In the genomic region with DNA sequence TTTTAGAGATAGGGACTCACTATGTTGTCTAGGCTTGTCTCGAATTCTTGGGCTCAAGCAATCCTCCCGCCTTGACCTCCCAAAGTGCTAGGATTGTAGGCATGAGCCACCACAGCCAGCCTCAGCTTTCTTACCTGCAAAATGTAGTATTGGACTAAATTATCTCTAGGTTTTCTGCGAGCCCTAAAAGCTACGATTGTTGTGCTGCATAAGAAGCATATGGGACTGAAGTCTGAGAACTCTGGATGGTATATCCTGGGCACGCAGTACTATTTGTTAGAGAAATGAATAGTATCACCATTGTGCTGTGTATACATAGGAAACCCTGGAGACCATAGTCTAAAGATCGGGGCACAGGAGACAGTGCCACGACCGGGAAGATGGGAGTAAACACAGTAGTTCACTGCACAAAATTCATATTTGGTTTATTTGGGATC, we compare ENCODE assay signal across 17 cellular contexts.
DNase-seq lines count a peak whose midpoint lies in the region; ATAC-seq and TF ChIP-seq lines count a peak whose summit lies in the region.
"Had no signal": no experiment of that assay in that cellular context is flagged by ENCODE, and none has a peak within 500 bp of the region (broad histone marks: within the 10 kb centered on the region; RNA-seq: fewer than 3 reads in every experiment).

No MANE protein-coding gene starts in this region.

- H3K27ac ChIP-seq in left ventricle myocardium inferior (replicated peaks), result peak overlapping the region; percentile 86
- peak overlapping the region; percentile 43 for H3K27ac ChIP-seq in SU-DHL-6 (ENCODE audit: low read depth, low read length)
- H3K27ac ChIP-seq in left lung, result peak overlapping the region; percentile 20 to 88
- H3K27ac ChIP-seq in upper lobe of right lung, result peak overlapping the region; percentile 68
- H3K27ac ChIP-seq: neural progenitor cell had no signal

- H3F3A ChIP-seq in SU-DHL-6 (ENCODE audit: insufficient read depth), result no peaks in the 10 kb centered on the region

- H3K4me3 ChIP-seq in left ventricle myocardium inferior, result no peak overlapping the region
- H3K4me3 ChIP-seq in SU-DHL-6 (ENCODE audit: insufficient read depth, low read length, poor library complexity, severe bottlenecking), result no peak overlapping the region
- H3K4me3 ChIP-seq in left lung, result no peak overlapping the region
- no peak overlapping the region for H3K4me3 ChIP-seq in upper lobe of right lung
- H3K4me3 ChIP-seq: GM23338, neural progenitor cell, sigmoid colon had no signal

- H2AFZ ChIP-seq in SU-DHL-6 (ENCODE audit: low read depth, low read length, severe bottlenecking), result no peak overlapping the region
- H2AFZ ChIP-seq: GM23338, neural progenitor cell had no signal

- no peaks in the 10 kb centered on the region for H4K20me1 ChIP-seq in SU-DHL-6 (ENCODE audit: low read depth, low read length)

- intact Hi-C loops in left ventricle myocardium inferior (cut with micrococcal nuclease) (no loop called here), cardiac septum (cut with DNase I) (no loop called here), left lung (cut with DNase I) (no loop called here), upper lobe of right lung (cut with DNase I) (no loop called here)

- H3K36me3 ChIP-seq in left ventricle myocardium inferior, result peaks cover 23% of the 10 kb centered on the region
- H3K36me3 ChIP-seq in SU-DHL-6 (ENCODE audit: low read length), result 0 out of 2 replicates have a peak, but pooled peaks cover 2% of the 10 kb centered on the region
- peaks cover 0 to 21% of the 10 kb centered on the region in 2 donors for H3K36me3 ChIP-seq in left lung
- H3K36me3 ChIP-seq in upper lobe of right lung, result peaks cover 26% of the 10 kb centered on the region
- H3K36me3 ChIP-seq: neural progenitor cell had no signal

- no peak for DNase-seq in left ventricle myocardium inferior
- no peak for DNase-seq in cardiac septum (ENCODE audit: low spot score)
- DNase-seq in left lung, result no peak
- DNase-seq in upper lobe of right lung, result no peak
- DNase-seq in HuH-7 (ENCODE audit: low spot score), result no peak
- DNase-seq: amygdala; DMS153; hippocampal formation; NCI-H1436 treated with DMSO at 0.1 percent for 48 hours; NCI-H446 treated with DMSO at 0.1 percent for 48 hours; stimulated activated naive CD4-positive, alpha-beta T cell had no signal

- no peaks in the 10 kb centered on the region for H3K27me3 ChIP-seq in left ventricle myocardium inferior (ENCODE audit: low read depth)
- no peaks in the 10 kb centered on the region for H3K27me3 ChIP-seq in SU-DHL-6 (ENCODE audit: low read length)
- H3K27me3 ChIP-seq in left lung, result no peaks in the 10 kb centered on the region
- H3K27me3 ChIP-seq in upper lobe of right lung, result no peaks in the 10 kb centered on the region
- H3K27me3 ChIP-seq: neural progenitor cell, sigmoid colon had no signal

- H3K4me1 ChIP-seq in left ventricle myocardium inferior (peaks cover 74% of the 10 kb centered on the region), left lung (peaks cover 20 to 58% of the 10 kb centered on the region in 2 donors), upper lobe of right lung (peaks cover 36% of the 10 kb centered on the region)

- H3K9me3 ChIP-seq in left ventricle myocardium inferior (replicated peaks) (no peaks in the 10 kb centered on the region), SU-DHL-6 (ENCODE audit: insufficient read depth, low read length) (no peaks in the 10 kb centered on the region), left lung (no peaks in the 10 kb centered on the region), upper lobe of right lung (no peaks in the 10 kb centered on the region)
- H3K9me3 ChIP-seq: sigmoid colon had no signal

- ATAC-seq in left lung (no peak), upper lobe of right lung (no peak), HG03439 (IDR thresholded peaks at IDR 0.05; ENCODE audit: unreplicated experiment) (no peak), HG02610 (IDR thresholded peaks at IDR 0.05; ENCODE audit: unreplicated experiment) (no peak)
- ATAC-seq: GM23338 had no signal

- no peaks in the 10 kb centered on the region for H3K9me2 ChIP-seq in SU-DHL-6 (replicated peaks; ENCODE audit: insufficient read depth, low read length)

- no peak for TF ChIP-seq CTCF in left ventricle myocardium inferior (IDR thresholded peaks at IDR 0.05; ENCODE audit: borderline replicate concordance)
- TF ChIP-seq CTCF in SU-DHL-6 (IDR thresholded peaks at IDR 0.05; ENCODE audit: insufficient read depth, low read length, poor library complexity, severe bottlenecking), result no peak
- TF ChIP-seq CTCF in left lung (IDR thresholded peaks at IDR 0.05), result no peak
- no peak for TF ChIP-seq CTCF in upper lobe of right lung (IDR thresholded peaks at IDR 0.05)

- H3K4me2 ChIP-seq in SU-DHL-6 (ENCODE audit: low read depth, low read length, poor library complexity, severe bottlenecking), result peak overlapping the region; percentile 31
- H3K4me2 ChIP-seq: GM23338, neural progenitor cell had no signal

- H3K79me2 ChIP-seq in SU-DHL-6 (ENCODE audit: insufficient read depth, low read length), result no peaks in the 10 kb centered on the region

- H3K9ac ChIP-seq in SU-DHL-6 (ENCODE audit: low read length), result 0 out of 2 replicates have a peak overlapping the region, but pooled peaks have one; percentile 4
- H3K9ac ChIP-seq: neural progenitor cell had no signal
